Comparison of ENCODE assay signal across 14 cellular contexts in genomic region chr16:88957887-88958577, GRCh38. TPM values are rescaled to one million over a fixed set of nuclear protein-coding genes. Genes with fewer than 3 reads are reported as not detected.
A peak's percentile ranks its signal among the peaks of the same experiment; 100 is the strongest.
DNase-seq lines count a peak whose midpoint lies in the region; ATAC-seq and TF ChIP-seq lines count a peak whose summit lies in the region.
"Had no signal": no experiment of that assay in that cellular context is flagged by ENCODE, and none has a peak within 500 bp of the region (broad histone marks: within the 10 kb centered on the region; RNA-seq: fewer than 3 reads in every experiment).

No MANE protein-coding gene starts in this region.

- no peaks in the 10 kb centered on the region for H3K9me3 ChIP-seq in gastroesophageal sphincter
- H3K9me3 ChIP-seq: breast epithelium, esophagus squamous epithelium had no signal

- 73 to 78% methylated on average over 8 to 9 of the region's 25 CpGs for WGBS in gastroesophageal sphincter (ENCODE audit: low coverage in 1 of 2), 2 donors

- no peak overlapping the region for H3K27ac ChIP-seq in gastroesophageal sphincter
- H3K27ac ChIP-seq: breast epithelium, esophagus squamous epithelium, KMS-11 had no signal

- H3K4me1 ChIP-seq in gastroesophageal sphincter = peaks cover 0 to 4% (median 0%) of the 10 kb centered on the region in 3 donors
- H3K4me1 ChIP-seq: breast epithelium had no signal

- no peaks in the 10 kb centered on the region for H3K36me3 ChIP-seq in gastroesophageal sphincter
- H3K36me3 ChIP-seq: breast epithelium, esophagus squamous epithelium had no signal

- intact Hi-C loops in activated naive CD4-positive, alpha-beta T cell treated with anti-CD3 and anti-CD28 coated beads for 36 hours (cut with micrococcal nuclease) = no loop called here
- intact Hi-C loops in left ventricle myocardium superior (cut with micrococcal nuclease) = no loop called here

- no peaks in the 10 kb centered on the region for H3K9me3 Mint-ChIP-seq in activated naive CD4-positive, alpha-beta T cell treated with anti-CD3 and anti-CD28 coated beads for 36 hours

- ATAC-seq in left ventricle myocardium superior (peak; percentile 59), esophagus mucosa (no peak), gastroesophageal sphincter (no peak)
- ATAC-seq in stimulated activated naive CD8-positive, alpha-beta T cell treated with anti-CD3 and anti-CD28 coated beads, Interleukin-15, Interleukin-2, amounts not matched to agents 100 U/mL and 50 U/mL, for 24 hours = peak; percentile 45

- no peak for TF ChIP-seq EP300 in gastroesophageal sphincter (IDR thresholded peaks at IDR 0.05)

- no peak overlapping the region for H3K4me3 Mint-ChIP-seq in activated naive CD4-positive, alpha-beta T cell treated with anti-CD3 and anti-CD28 coated beads for 36 hours

- CTCF ChIA-PET in activated naive CD4-positive, alpha-beta T cell treated with anti-CD3 and anti-CD28 coated beads for 36 hours (lab: Charles Lee) = interaction anchor here (1.3 kb wide), 1 partner anchor 14 kb away, joined by 5 read pairs; no protein-coding TSS in a partner anchor

- peaks cover 63% of the 10 kb centered on the region for H3K27me3 ChIP-seq in gastroesophageal sphincter

- peaks cover 14% of the 10 kb centered on the region for H3K4me1 Mint-ChIP-seq in activated naive CD4-positive, alpha-beta T cell treated with anti-CD3 and anti-CD28 coated beads for 36 hours (ENCODE audit: low read depth)

- no peak for TF ChIP-seq POLR2A in gastroesophageal sphincter (IDR thresholded peaks at IDR 0.05)

- peak; percentile 29 for DNase-seq in activated naive CD4-positive, alpha-beta T cell treated with anti-CD3 and anti-CD28 coated beads for 36 hours
- no peak for DNase-seq in activated naive CD4-positive, alpha-beta T cell treated with anti-CD3 and anti-CD28 coated beads, Interleukin-2, amount 50 U/mL, for 16 hours
- DNase-seq in UCSD-AML1 (lab: John Stamatoyannopoulos, UW; ENCODE audit: unreplicated experiment) (peak; percentile 85), left ventricle myocardium superior (no peak), NCI-H1694 treated with DMSO at 0.1 percent for 48 hours (lab: John Stamatoyannopoulos, UW) (no peak)
- no peak for DNase-seq in stimulated activated naive CD8-positive, alpha-beta T cell treated with anti-CD3 and anti-CD28 coated beads, Interleukin-15, Interleukin-2, amounts not matched to agents 100 U/mL and 50 U/mL, for 24 hours
- DNase-seq: activated CD8-positive, alpha-beta memory T cell treated with anti-CD3 and anti-CD28 coated beads, Interleukin-2, amount 50 U/mL, for 4 hours; esophagus squamous epithelium; NCI-H446 treated with DMSO at 0.1 percent for 48 hours had no signal

- TF ChIP-seq CTCF in gastroesophageal sphincter (IDR thresholded peaks at IDR 0.05) = no peak

- peaks cover 29% of the 10 kb centered on the region for H3K27me3 Mint-ChIP-seq in activated naive CD4-positive, alpha-beta T cell treated with anti-CD3 and anti-CD28 coated beads for 36 hours (ENCODE audit: low read depth)

- no peak overlapping the region for H3K27ac Mint-ChIP-seq in activated naive CD4-positive, alpha-beta T cell treated with anti-CD3 and anti-CD28 coated beads for 36 hours

- no peaks in the 10 kb centered on the region for H3K36me3 Mint-ChIP-seq in activated naive CD4-positive, alpha-beta T cell treated with anti-CD3 and anti-CD28 coated beads for 36 hours (ENCODE audit: low read depth)

- H3K4me3 ChIP-seq in gastroesophageal sphincter = no peak overlapping the region
- H3K4me3 ChIP-seq: breast epithelium, esophagus squamous epithelium had no signal

RNA-seq across cellular contexts. Expression of gene CBFA2T3, which starts 19.0 kb away (rescaled TPM):
- total RNA-seq in activated naive CD4-positive, alpha-beta T cell treated with anti-CD3 and anti-CD28 coated beads for 36 hours = not detected
- total RNA-seq in left ventricle myocardium superior = 11.5 TPM
- total RNA-seq in esophagus mucosa = 1.1 TPM
- total RNA-seq in gastroesophageal sphincter = 1 to 10 TPM; 1.4 to 5.8 (median 1.5) TPM
- total RNA-seq: pulmonary artery endothelial cell had no signal

Comparison
In these comparisons a context has a peak if more than half of its experiments do, and no peak if none do; other contexts are left out.
1. DNase-seq: peak in activated naive CD4-positive, alpha-beta T cell treated with anti-CD3 and anti-CD28 coated beads for 36 hours (single experiment) and UCSD-AML1 (single experiment); none in activated naive CD4-positive, alpha-beta T cell treated with anti-CD3 and anti-CD28 coated beads, Interleukin-2, amount 50 U/mL, for 16 hours (single experiment), left ventricle myocardium superior (single experiment), stimulated activated naive CD8-positive, alpha-beta T cell treated with anti-CD3 and anti-CD28 coated beads, Interleukin-15, Interleukin-2, amounts not matched to agents 100 U/mL and 50 U/mL, for 24 hours (single experiment) and NCI-H1694 treated with DMSO at 0.1 percent for 48 hours (single experiment).
2. ATAC-seq: peak in left ventricle myocardium superior (single experiment) and stimulated activated naive CD8-positive, alpha-beta T cell treated with anti-CD3 and anti-CD28 coated beads, Interleukin-15, Interleukin-2, amounts not matched to agents 100 U/mL and 50 U/mL, for 24 hours (single experiment); none in esophagus mucosa (single experiment) and gastroesophageal sphincter (single experiment).